In the genomic region with DNA sequence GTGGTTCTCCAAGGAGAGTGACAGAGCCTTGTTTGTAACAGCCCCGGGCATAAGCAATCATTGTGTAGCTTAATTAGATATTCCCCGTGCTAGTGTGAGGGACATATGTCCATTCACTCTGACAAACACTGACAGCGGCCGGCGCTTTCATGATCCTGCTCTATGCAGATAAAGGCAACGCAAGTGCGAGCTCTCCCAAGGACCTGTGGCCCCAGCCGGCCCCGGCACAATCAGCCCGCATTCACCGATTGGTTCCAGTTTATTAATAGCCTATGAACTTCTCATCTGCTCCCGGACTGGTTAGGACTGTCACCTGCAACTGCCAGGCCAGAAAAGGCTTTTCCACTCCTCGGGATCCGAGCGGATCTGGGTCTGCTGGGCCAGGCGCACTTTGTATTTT, we compare ENCODE assay signal across 27 cellular contexts. TPM values are rescaled to one million over a fixed set of nuclear protein-coding genes. Genes with fewer than 3 reads are reported as not detected.
DNase-seq lines count a peak whose midpoint lies in the region; ATAC-seq and TF ChIP-seq lines count a peak whose summit lies in the region.
"Had no signal": no experiment of that assay in that cellular context is flagged by ENCODE, and none has a peak within 500 bp of the region (broad histone marks: within the 10 kb centered on the region; RNA-seq: fewer than 3 reads in every experiment).

No MANE protein-coding gene starts in this region.

- intact Hi-C loops in Right ventricle myocardium inferior (cut with DNase I), result no loop called here
- intact Hi-C loops in cardiac septum (cut with DNase I), result no loop called here
- intact Hi-C loops in dorsolateral prefrontal cortex (cut with DNase I), result no loop called here
- intact Hi-C loops in gastrocnemius medialis (cut with DNase I; ENCODE audit: low total_unique reads), result no loop called here
- intact Hi-C loops in OCI-LY7 (cut with micrococcal nuclease; ENCODE audit: unreplicated experiment), result no loop called here

- in situ Hi-C loops in gastrocnemius medialis (cut with MboI; ENCODE audit: low sequenced_read_pairs in 4 of 4), result no loop called here

- peak in 1 of 56 donors; percentile 18 for TF ChIP-seq CTCF in dorsolateral prefrontal cortex (IDR thresholded peaks at IDR 0.05 in 54 of 56, conservative IDR thresholded peaks at IDR 0.05 in 2 of 56; ENCODE audit: low read depth in 1 of 56, partially characterized antibody in 56 of 56)
- TF ChIP-seq CTCF in gastrocnemius medialis (IDR thresholded peaks at IDR 0.05 in 4 of 5, conservative IDR thresholded peaks at IDR 0.05 in 1 of 5), result no peak
- no peak for TF ChIP-seq CTCF in OCI-LY7 (conservative IDR thresholded peaks at IDR 0.05; ENCODE audit: low read length)

- H3K27me3 ChIP-seq in dorsolateral prefrontal cortex (peaks cover 0 to 30% (median 0%) of the 10 kb centered on the region in 45 donors), layer of hippocampus (ENCODE audit: control insufficient read depth, insufficient read depth, low read length) (no peaks in the 10 kb centered on the region), gastrocnemius medialis (no peaks in the 10 kb centered on the region)
- H3K27me3 ChIP-seq: BLaER1 had no signal

- no peaks in the 10 kb centered on the region for H3K79me2 ChIP-seq in OCI-LY7 (ENCODE audit: insufficient read depth, low read depth, low read length)

- no peaks in the 10 kb centered on the region for H3K9me2 ChIP-seq in OCI-LY7 (ENCODE audit: insufficient read depth, low read length)

- no peak for TF ChIP-seq POLR2A in gastrocnemius medialis (IDR thresholded peaks at IDR 0.05)

- POLR2A ChIA-PET in OCI-LY7 (lab: Charles Lee), result no interaction called here

- H3K4me1 ChIP-seq in gastrocnemius medialis, result peaks cover 0 to 8% of the 10 kb centered on the region in 2 donors
- H3K4me1 ChIP-seq in OCI-LY7 (ENCODE audit: insufficient read depth, low read length, poor library complexity, severe bottlenecking), result no peaks in the 10 kb centered on the region

- no TSS peak for BruUV-seq in OCI-LY7 (replicated peaks; lab: Mats Ljungman, UMichigan)

- peak overlapping the region in 19 of 59 donors; percentile 5 to 47 (median 22) for H3K4me3 ChIP-seq in dorsolateral prefrontal cortex
- H3K4me3 ChIP-seq in gastrocnemius medialis, result peak overlapping the region in 1 of 4 donors; percentile 3
- H3K4me3 ChIP-seq in OCI-LY7 (ENCODE audit: low read depth, low read length, poor library complexity, severe bottlenecking), result no peak overlapping the region
- H3K4me3 ChIP-seq: BLaER1, SK-N-MC had no signal

- peak overlapping the region in 53 of 59 donors; percentile 1 to 86 (median 69) for H3K27ac ChIP-seq in dorsolateral prefrontal cortex
- peak overlapping the region; percentile 53 for H3K27ac ChIP-seq in layer of hippocampus (ENCODE audit: low read depth, low read length)
- H3K27ac ChIP-seq in gastrocnemius medialis, result no peak overlapping the region
- H3K27ac ChIP-seq in OCI-LY7 (ENCODE audit: low read depth, low read length, poor library complexity, severe bottlenecking), result no peak overlapping the region
- H3K27ac ChIP-seq: BLaER1, SK-N-MC had no signal

- no peak overlapping the region for H2AFZ ChIP-seq in OCI-LY7 (ENCODE audit: low read length)

- H3K9me3 ChIP-seq in gastrocnemius medialis, result no peaks in the 10 kb centered on the region
- no peaks in the 10 kb centered on the region for H3K9me3 ChIP-seq in OCI-LY7 (ENCODE audit: low read length)
- H3K9me3 ChIP-seq: BLaER1 had no signal

- H3K4me2 ChIP-seq in OCI-LY7 (ENCODE audit: low read length), result no peak overlapping the region
- H3K4me2 ChIP-seq: BLaER1 had no signal

- DNase-seq in Right ventricle myocardium inferior (ENCODE audit: missing footprints) (no peak), cardiac septum (ENCODE audit: low spot score) (no peak), dorsolateral prefrontal cortex (peak in 2 of 10 donors; percentile 39 to 75), gastrocnemius medialis (no peak), OCI-LY7 (ENCODE audit: low spot score) (no peak)
- DNase-seq in NK-92 treated with Interleukin-12 subunit alpha and Interleukin-12 subunit beta, amount 100 ng/mL, for 24 hours (lab: John Stamatoyannopoulos, UW), result no peak
- DNase-seq: 8988T; CD4-positive, CD25-positive, alpha-beta regulatory T cell; DMS153; DND-41; HCEC 1CT; Karpas-422; NCI-H1092; NCI-H1417 treated with DMSO at 0.1 percent for 48 hours; NCI-H187; NCI-H2081 treated with DMSO at 0.1 percent for 48 hours; NCI-H2171 treated with DMSO at 0.1 percent for 48 hours; NCI-H524; NCI-H748 treated with DMSO at 0.1 percent for 48 hours; RPMI8226; SHP77 treated with DMSO at 0.1 percent for 48 hours had no signal

- peak; percentile 85 for ATAC-seq in Right ventricle myocardium inferior
- peak; percentile 57 to 75 for ATAC-seq in gastrocnemius medialis
- ATAC-seq in HG03280 (IDR thresholded peaks at IDR 0.05; ENCODE audit: unreplicated experiment), result no peak

- H4K20me1 ChIP-seq in OCI-LY7 (ENCODE audit: insufficient read depth, low read length), result no peaks in the 10 kb centered on the region
- H4K20me1 ChIP-seq: BLaER1 had no signal

- no peaks in the 10 kb centered on the region for H3K36me3 ChIP-seq in gastrocnemius medialis
- no peaks in the 10 kb centered on the region for H3K36me3 ChIP-seq in OCI-LY7 (ENCODE audit: insufficient read depth, low read length)
- H3K36me3 ChIP-seq: BLaER1 had no signal

- CTCF ChIA-PET in OCI-LY7 (lab: Charles Lee; ENCODE audit: unreplicated experiment), result no interaction called here

RNA-seq across cellular contexts. Expression of gene OLIG1, which starts 18.0 kb away (rescaled TPM):
- total RNA-seq in Right ventricle myocardium inferior (0.89 TPM), cardiac septum (0.32 TPM), dorsolateral prefrontal cortex (100 to 1,000 TPM in 77 of 120 experiments, 10 to 100 TPM in 43; 30.7 to 365 (median 119) TPM), gastrocnemius medialis (1 to 10 TPM in 2 of 4 donors, not detected in 2; 1.4 TPM), OCI-LY7 (2022) (not detected in 2 replicates)
- not detected in 2 replicates for total RNA-seq in OCI-LY7 (2014; rRNA removed; shearing (Covaris generic))
- total RNA-seq: CD4-positive, CD25-positive, alpha-beta regulatory T cell; HT-29 had no signal

RNA-seq across cellular contexts. Expression of gene OLIG2, which starts 26.2 kb away (rescaled TPM):
- total RNA-seq in Right ventricle myocardium inferior, result not detected
- not detected for total RNA-seq in cardiac septum
- total RNA-seq in dorsolateral prefrontal cortex, result 100 to 1,000 TPM in 2 of 120 experiments, 10 to 100 TPM in 118; 13.9 to 165 (median 45.4) TPM
- under 1 TPM in 1 of 4 donors, not detected in 3; 0.10 TPM for total RNA-seq in gastrocnemius medialis
- total RNA-seq in OCI-LY7 (2014; rRNA removed; shearing (Covaris generic)), result not detected in 2 replicates
- not detected in 2 replicates for total RNA-seq in OCI-LY7 (2022)
- total RNA-seq: CD4-positive, CD25-positive, alpha-beta regulatory T cell; H1; HT-29 had no signal

Comparison
In these comparisons a context has a peak if more than half of its experiments do, and no peak if none do; other contexts are left out.
1. H3K27ac ChIP-seq: peak in dorsolateral prefrontal cortex (53 of 59) and layer of hippocampus (single experiment); none in gastrocnemius medialis (0 of 4) and OCI-LY7 (single experiment).
2. RNA of gene OLIG1, which starts 18.0 kb away (total RNA-seq): 30.7 to 365 TPM in dorsolateral prefrontal cortex; 1.4 TPM in gastrocnemius medialis, 0.89 TPM in Right ventricle myocardium inferior (single experiment), 0.32 TPM in cardiac septum (single experiment) and not detected in OCI-LY7; every median in the first group is over 10 times any median in the second.
3. RNA of gene OLIG2, which starts 26.2 kb away (total RNA-seq): 13.9 to 165 TPM in dorsolateral prefrontal cortex; not detected in OCI-LY7, 0.10 TPM in gastrocnemius medialis, not detected in Right ventricle myocardium inferior (single experiment) and not detected in cardiac septum (single experiment); every median in the first group is over 10 times any median in the second.